8 cellular contexts compared by ENCODE assay signal in genomic region chr5:15995206-15996052, GRCh38.
DNase-seq lines count a peak whose midpoint lies in the region; ATAC-seq and TF ChIP-seq lines count a peak whose summit lies in the region.

No MANE protein-coding gene starts in this region.

- H3K9me3 ChIP-seq in tibial artery, result peaks cover 7 to 13% (median 10%) of the 10 kb centered on the region in 3 donors

- H3K4me3 ChIP-seq in tibial artery, result no peak overlapping the region

- intact Hi-C loops in Right ventricle myocardium inferior (cut with DNase I), result loop anchor here (5.0 to 10.0 kb wide), 2 partner anchors 161 to 493 kb away; partner anchors contain the start of gene FBXL7
- intact Hi-C loops in cardiac septum (cut with DNase I), result loop anchor here (10.0 kb wide), 6 partner anchors 171 to 981 kb away; no protein-coding TSS in a partner anchor
- intact Hi-C loops in tibial artery (cut with DNase I; ENCODE audit: low total_unique reads), result no loop called here

- ATAC-seq in Right ventricle myocardium inferior, result peak; percentile 64
- ATAC-seq in GM21737 (IDR thresholded peaks at IDR 0.05; ENCODE audit: unreplicated experiment), result no peak

- H3K4me1 ChIP-seq in tibial artery, result no peaks in the 10 kb centered on the region

- no peaks in the 10 kb centered on the region for H3K36me3 ChIP-seq in tibial artery

- DNase-seq in Right ventricle myocardium inferior (ENCODE audit: missing footprints) (no peak), cardiac septum (ENCODE audit: low spot score) (no peak), SHP77 treated with DMSO at 0.1 percent for 48 hours (lab: John Stamatoyannopoulos, UW) (peak; percentile 56), glomerular visceral epithelial cell (ENCODE audit: extremely low spot score) (peak; percentile 56), tibial artery (no peak)
- DNase-seq in activated CD4-positive, CD25-positive, alpha-beta regulatory T cell treated with anti-CD3 and anti-CD28 coated beads, Interleukin-2, amount 50 U/mL, for 72 hours, result no peak
- no peak for DNase-seq in activated T-cell treated with anti-CD3 and anti-CD28 coated beads, Interleukin-2, amount 50 U/mL, for 48 hours

- TF ChIP-seq CTCF in tibial artery (IDR thresholded peaks at IDR 0.05), result peak; percentile 28 to 33

- no peaks in the 10 kb centered on the region for H3K27me3 ChIP-seq in tibial artery

- H3K27ac ChIP-seq in tibial artery, result no peak overlapping the region

Comparison
In these comparisons a context has a peak if more than half of its experiments do, and no peak if none do; other contexts are left out.
1. DNase-seq: peak in SHP77 treated with DMSO at 0.1 percent for 48 hours (single experiment) and glomerular visceral epithelial cell (single experiment); none in Right ventricle myocardium inferior (single experiment), cardiac septum (single experiment), tibial artery (0 of 2), activated CD4-positive, CD25-positive, alpha-beta regulatory T cell treated with anti-CD3 and anti-CD28 coated beads, Interleukin-2, amount 50 U/mL, for 72 hours (single experiment) and activated T-cell treated with anti-CD3 and anti-CD28 coated beads, Interleukin-2, amount 50 U/mL, for 48 hours (0 of 2).